In the genomic region with DNA sequence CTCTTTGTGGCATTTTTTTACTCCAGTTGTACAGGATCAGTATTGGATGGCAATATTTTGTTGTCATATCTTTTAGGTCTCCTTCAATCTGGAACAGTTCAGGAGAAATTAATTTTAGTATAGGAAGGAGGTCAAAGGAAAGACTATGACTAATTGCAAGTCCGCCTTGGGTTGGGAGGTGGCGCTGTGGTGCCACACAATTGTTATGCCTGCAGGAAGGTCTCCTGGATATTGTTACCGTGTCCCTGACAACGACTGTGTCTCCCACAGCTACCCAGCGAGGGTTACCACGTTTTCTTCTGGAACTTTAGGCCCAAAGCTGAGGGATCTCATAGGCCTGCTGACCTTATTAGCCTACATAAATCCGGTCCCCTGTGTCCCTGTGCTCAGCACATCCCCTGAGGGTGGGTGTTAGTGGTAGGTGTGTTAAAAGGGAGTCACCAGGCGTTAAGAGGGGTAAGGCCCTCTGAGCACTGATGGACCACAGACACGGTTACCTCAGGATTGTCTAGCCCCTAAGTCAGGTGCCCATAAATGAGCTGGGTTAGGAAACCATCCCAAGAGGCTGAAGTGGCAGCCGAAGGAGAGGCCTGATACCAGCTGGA, we compare ENCODE assay signal across 8 cellular contexts. TPM values are rescaled to one million over a fixed set of nuclear protein-coding genes. Genes with fewer than 3 reads are reported as not detected.
DNase-seq lines count a peak whose midpoint lies in the region; ATAC-seq and TF ChIP-seq lines count a peak whose summit lies in the region.

No MANE protein-coding gene starts in this region.

- peak; percentile 56 for ATAC-seq in HG02938 (IDR thresholded peaks at IDR 0.05; ENCODE audit: unreplicated experiment)
- ATAC-seq in lung (ENCODE audit: insufficient read depth, low FRiP score) = peak; percentile 63

- no peaks in the 10 kb centered on the region for H3K9me3 ChIP-seq in lung (ENCODE audit: control insufficient read depth in 2 of 2, insufficient read depth in 1 of 2, low read length in 1 of 2)

- H3K27ac ChIP-seq in lung (ENCODE audit: low read depth in 1 of 2, low read length in 1 of 2) = no peak overlapping the region

- H3K4me3 ChIP-seq in lung = no peak overlapping the region

- TF ChIP-seq CTCF in GM12872 (IDR thresholded peaks at IDR 0.05; ENCODE audit: insufficient read depth, low read depth, low read length) (peak; percentile 82), lung (IDR thresholded peaks at IDR 0.05; ENCODE audit: control extremely low read depth, extremely low read depth) (peak; percentile 26)

- H3K4me1 ChIP-seq in lung (ENCODE audit: control insufficient read depth in 2 of 2, insufficient read depth in 2 of 2, low read length in 2 of 2) = no peaks in the 10 kb centered on the region

- no peaks in the 10 kb centered on the region for H3K36me3 ChIP-seq in lung (ENCODE audit: control insufficient read depth in 2 of 2, insufficient read depth in 2 of 2, low read length in 2 of 2)

- DNase-seq in NCI-H345 (lab: John Stamatoyannopoulos, UW) (peak; percentile 54), dermis blood vessel endothelial cell (peak; percentile 90), lung (ENCODE audit: low spot score) (peak; percentile 61), GF-D8 (lab: John Stamatoyannopoulos, UW) (no peak)
- DNase-seq in activated CD4-positive, alpha-beta T cell treated with anti-CD3 and anti-CD28 coated beads for 48 hours = peak; percentile 68
- peak; percentile 4 for DNase-seq in stimulated activated CD8-positive, alpha-beta memory T cell treated with anti-CD3 and anti-CD28 coated beads, Interleukin-12 subunit alpha, Interleukin-12 subunit beta, amount 100 ng/mL, for 4 hours (ENCODE audit: low read depth)

- WGBS in lung, 2 donors = 41 to 43% methylated on average over 10 of the region's 10 CpGs

- H3K27me3 ChIP-seq in lung (ENCODE audit: control insufficient read depth, insufficient read depth) = no peaks in the 10 kb centered on the region

RNA-seq across cellular contexts. Expression of a gene that starts 31.5 kb away (rescaled TPM):
- total RNA-seq in dermis blood vessel endothelial cell = 0.17 and 1.2 TPM in 2 replicates
- 1 to 10 TPM in 1 of 2 donors, under 1 TPM in 1; 0.82 to 2.4 TPM for total RNA-seq in lung
- polyA plus RNA-seq in lung = under 1 TPM; 0.16 to 0.61 TPM
